In genomic region chr3:195282982-195283381, GRCh38 we compare ENCODE assay signal across 2 cellular contexts.
TF ChIP-seq lines count a peak whose summit lies in the region.

No MANE protein-coding gene starts in this region.

TF ChIP-seq in WTC11, 78 proteins besides CTCF, POLR2A, EP300 and RAD21:
- TF ChIP-seq NR2C2 (CRISPR knock-in tag; IDR thresholded peaks at IDR 0.05), result no peak
- no peak for TF ChIP-seq IRF2 (CRISPR knock-in tag; IDR thresholded peaks at IDR 0.05; ENCODE audit: borderline replicate concordance, low read depth)
- TF ChIP-seq RELA (CRISPR knock-in tag; IDR thresholded peaks at IDR 0.05; ENCODE audit: borderline replicate concordance), result no peak
- TF ChIP-seq EMX1 (CRISPR knock-in tag; IDR thresholded peaks at IDR 0.05), result no peak
- no peak for TF ChIP-seq GABPB1 (CRISPR knock-in tag; IDR thresholded peaks at IDR 0.05)
- no peak for TF ChIP-seq NR1H2 (CRISPR knock-in tag; IDR thresholded peaks at IDR 0.05)
- no peak for TF ChIP-seq ATF2 (CRISPR knock-in tag; IDR thresholded peaks at IDR 0.05; ENCODE audit: borderline replicate concordance, low read depth)
- no peak for TF ChIP-seq ATF1 (CRISPR knock-in tag; IDR thresholded peaks at IDR 0.05)
- no peak for TF ChIP-seq IRF1 (CRISPR knock-in tag; IDR thresholded peaks at IDR 0.05)
- TF ChIP-seq FOXP1 (CRISPR knock-in tag; IDR thresholded peaks at IDR 0.05; ENCODE audit: borderline replicate concordance), result no peak
- no peak for TF ChIP-seq ZNF671 (CRISPR knock-in tag; IDR thresholded peaks at IDR 0.05)
- no peak for TF ChIP-seq HMGA2 (CRISPR knock-in tag; IDR thresholded peaks at IDR 0.05)
- TF ChIP-seq SOX15 (CRISPR knock-in tag; IDR thresholded peaks at IDR 0.05), result no peak
- no peak for TF ChIP-seq ZNF263 (CRISPR knock-in tag; IDR thresholded peaks at IDR 0.05; ENCODE audit: low read depth)

TF ChIP-seq in HepG2, 621 proteins besides CTCF, POLR2A, EP300 and RAD21:
- no peak for TF ChIP-seq ZNF207 (IDR thresholded peaks at IDR 0.05; ENCODE audit: borderline replicate concordance)
- no peak for TF ChIP-seq ZNF687 (CRISPR knock-in tag; IDR thresholded peaks at IDR 0.05)
- TF ChIP-seq ZNF343 (CRISPR knock-in tag; IDR thresholded peaks at IDR 0.05), result no peak
- TF ChIP-seq MIER2 (CRISPR knock-in tag; IDR thresholded peaks at IDR 0.05), result no peak
- TF ChIP-seq SSRP1 (CRISPR knock-in tag; IDR thresholded peaks at IDR 0.05), result no peak
- no peak for TF ChIP-seq ZNF678 (CRISPR knock-in tag; IDR thresholded peaks at IDR 0.05)
- TF ChIP-seq KDM1A (CRISPR knock-in tag; IDR thresholded peaks at IDR 0.05), result no peak
- no peak for TF ChIP-seq SRF (IDR thresholded peaks at IDR 0.05; ENCODE audit: low read depth, low read length)
- TF ChIP-seq RAD51 (IDR thresholded peaks at IDR 0.05; ENCODE audit: borderline replicate concordance), result no peak
- TF ChIP-seq TRAFD1 (CRISPR knock-in tag; IDR thresholded peaks at IDR 0.05; ENCODE audit: borderline replicate concordance), result no peak
- TF ChIP-seq THAP11 (CRISPR knock-in tag; IDR thresholded peaks at IDR 0.05), result no peak
- TF ChIP-seq ZNF350 (CRISPR knock-in tag; IDR thresholded peaks at IDR 0.05; ENCODE audit: borderline replicate concordance, low read depth), result no peak
- TF ChIP-seq STAT6 (CRISPR knock-in tag; IDR thresholded peaks at IDR 0.05; ENCODE audit: borderline replicate concordance), result no peak
- no peak for TF ChIP-seq ZNF264 (CRISPR knock-in tag; IDR thresholded peaks at IDR 0.05)
- TF ChIP-seq MAFK (conservative IDR thresholded peaks at IDR 0.05 in 1 of 2, IDR thresholded peaks at IDR 0.05 in 1 of 2; ENCODE audit: low read length in 2 of 2), result no peak
- no peak for TF ChIP-seq CREBL2 (CRISPR knock-in tag; IDR thresholded peaks at IDR 0.05; ENCODE audit: borderline replicate concordance)
- no peak for TF ChIP-seq CHD4 (IDR thresholded peaks at IDR 0.05; ENCODE audit: borderline replicate concordance, low read length)
